In genomic region chr1:91282695-91283420, GRCh38 we compare ENCODE assay signal across 8 cellular contexts.
DNase-seq lines count a peak whose midpoint lies in the region; ATAC-seq, FAIRE-seq and TF ChIP-seq lines count a peak whose summit lies in the region.

No MANE protein-coding gene starts in this region.

- H3K4me1 Mint-ChIP-seq in HFFc6 (ENCODE audit: low read depth) (peaks cover 6% of the 10 kb centered on the region; the same call in 1 of the 2 replicates), memory B cell (no peaks in the 10 kb centered on the region)

- ATAC-seq in memory B cell (ENCODE audit: low read depth) (no peak), HG03571 (IDR thresholded peaks at IDR 0.05; ENCODE audit: unreplicated experiment) (no peak)

- peaks cover 1% of the 10 kb centered on the region; the same call in 1 of the 2 replicates for H3K27me3 Mint-ChIP-seq in HFFc6 (ENCODE audit: insufficient read depth)
- H3K27me3 Mint-ChIP-seq in memory B cell, result peaks cover 5% of the 10 kb centered on the region

- TF ChIP-seq EP300 in H1 (IDR thresholded peaks at IDR 0.05; ENCODE audit: borderline replicate concordance in 1 of 2, low read depth in 2 of 2, low read length in 2 of 2), result 0 out of 3 replicates have a peak, but pooled peaks of 1 of the 2 experiments have one; percentile 5

- H3K4me2 ChIP-seq in H1 (ENCODE audit: insufficient read depth in 1 of 2, low read depth in 2 of 2, low read length in 2 of 2), result no peak overlapping the region

- H3K36me3 Mint-ChIP-seq in HFFc6 (ENCODE audit: low read depth) (no peaks in the 10 kb centered on the region), memory B cell (no peaks in the 10 kb centered on the region)

- CTCF ChIA-PET in H1 (lab: Charles Lee; ENCODE audit: partially characterized antibody), result interaction anchor here (0.6 to 7.6 kb wide), 42 partner anchors 10 to 1363 kb away, joined by 3 to 230 read pairs (median 4); partner anchors contain the start of gene HFM1

- H2AK5ac ChIP-seq in H1 (ENCODE audit: low read depth, low read length), result no peak overlapping the region

- no peak overlapping the region for H3K14ac ChIP-seq in H1 (ENCODE audit: insufficient read length)

- H3K4me3 ChIP-seq in WI38 (ENCODE audit: low read depth, low read length) (no peak overlapping the region), H1 (ENCODE audit: extremely low read depth in 1 of 4, insufficient read depth in 2 of 4, low read depth in 3 of 4, low read length in 4 of 4) (no peak overlapping the region)

- H3K18ac ChIP-seq in H1 (ENCODE audit: extremely low read depth, low read length), result no peak overlapping the region

- DNase-seq in GDM1 (lab: John Stamatoyannopoulos, UW), result peak; percentile 14
- peak; percentile 66 for DNase-seq in HFFc6
- peak; percentile 46 for DNase-seq in NCI-H2171 treated with DMSO at 0.1 percent for 48 hours (lab: John Stamatoyannopoulos, UW)
- DNase-seq in H1 (ENCODE audit: low read depth in 1 of 2, low spot score in 2 of 2), result peak; percentile 49 to 59
- peak; percentile 24 to 25 for DNase-seq in memory B cell (ENCODE audit: low spot score in 2 of 2)
- DNase-seq in stimulated activated CD8-positive, alpha-beta memory T cell treated with anti-CD3 and anti-CD28 coated beads, Interleukin-7, amount 100 ng/mL, for 24 hours (ENCODE audit: low read depth), result peak; percentile 1

- peak; percentile 90 for TF ChIP-seq CTCF in HFFc6 (IDR thresholded peaks at IDR 0.05)
- TF ChIP-seq CTCF in WI38 (IDR thresholded peaks at IDR 0.05; ENCODE audit: low read depth, low read length), result peak; percentile 65
- peak in 2 of 3 experiments; percentile 78 to 92; a peak in 3 of 4 replicates for TF ChIP-seq CTCF in H1 (IDR thresholded peaks at IDR 0.05; ENCODE audit: control extremely low read depth in 1 of 3, insufficient read depth in 1 of 3, low read depth in 1 of 3, low read length in 3 of 3)

- no peak overlapping the region for H4K8ac ChIP-seq in H1 (ENCODE audit: extremely low read depth, insufficient read depth, low read length)

- H2BK120ac ChIP-seq in H1 (replicated peaks; ENCODE audit: low read depth, low read length), result no peak overlapping the region

- H3K4ac ChIP-seq in H1 (replicated peaks; ENCODE audit: insufficient read length, low read depth, low read length), result no peak overlapping the region

- peaks cover 2 to 5% of the 10 kb centered on the region in 2 experiments; a peak in 1 of 4 replicates for H3K9me3 ChIP-seq in H1 (ENCODE audit: insufficient read depth in 2 of 2, low read depth in 1 of 2, low read length in 1 of 2)

- H3K9ac ChIP-seq in H1 (replicated peaks in 1 of 4; ENCODE audit: extremely low read depth in 1 of 4, low read depth in 3 of 4, low read length in 3 of 4), result no peak overlapping the region

- peak; percentile 94 for FAIRE-seq in H1 (lab: Jason Lieb, UNC)

- TF ChIP-seq POLR2A in H1 (IDR thresholded peaks at IDR 0.05; ENCODE audit: control extremely low read depth in 1 of 2, low read depth in 2 of 2, low read length in 2 of 2), result no peak

- H2BK15ac ChIP-seq in H1 (ENCODE audit: low read length), result no peak overlapping the region

- H3K4me1 ChIP-seq in H1 (replicated peaks in 1 of 4; ENCODE audit: control insufficient read depth in 3 of 4, insufficient read depth in 4 of 4, low read length in 3 of 4), result no peaks in the 10 kb centered on the region

- POLR2A ChIA-PET in H1 (lab: Charles Lee; ENCODE audit: partially characterized antibody), result interaction anchor here (0.7 to 2.7 kb wide), 3 partner anchors 219 to 1549 kb away, joined by 3 to 10 read pairs (median 3); partner anchors contain the start of gene RPL5

- no peak overlapping the region for H2BK5ac ChIP-seq in H1 (ENCODE audit: low read depth, low read length)

- H3K9me3 Mint-ChIP-seq in HFFc6, result no peaks in the 10 kb centered on the region
- no peaks in the 10 kb centered on the region for H3K9me3 Mint-ChIP-seq in memory B cell

- no peaks in the 10 kb centered on the region for H3K79me2 ChIP-seq in H1 (ENCODE audit: control insufficient read depth in 1 of 2, insufficient read depth in 2 of 2, low read length in 2 of 2)

- H3K36me3 ChIP-seq in H1 (ENCODE audit: control insufficient read depth in 2 of 4, insufficient read depth in 4 of 4, low read length in 3 of 4), result no peaks in the 10 kb centered on the region

- peak overlapping the region; percentile 31; the same call in 1 of the 2 replicates for H3K4me3 Mint-ChIP-seq in HFFc6
- peak overlapping the region; percentile 35 for H3K4me3 Mint-ChIP-seq in memory B cell

- no peak overlapping the region for H2BK20ac ChIP-seq in H1 (ENCODE audit: low read length)

- 59% methylated on average over 6 of the region's 6 CpGs; no CpG with 5 or more reads in 1 of the 2 experiments for WGBS in H1 (ENCODE audit: extremely low coverage in 1 of 2, insufficient coverage in 1 of 2, insufficient read length in 1 of 2, insufficient replicate concordance in 2 of 2, low coverage in 1 of 2, low lambda C conversion rate in 2 of 2, missing lambda C conversion rate in 1 of 2), 2 experiments

- no peak overlapping the region for H2AFZ ChIP-seq in H1 (ENCODE audit: low read length)

- H3K79me1 ChIP-seq in H1 (ENCODE audit: low read depth, low read length), result no peaks in the 10 kb centered on the region

- H4K91ac ChIP-seq in H1 (replicated peaks; ENCODE audit: insufficient read length, low read length), result no peak overlapping the region

- no peak overlapping the region for H2BK12ac ChIP-seq in H1 (ENCODE audit: low read depth, low read length)

- H3K56ac ChIP-seq in H1 (replicated peaks; ENCODE audit: insufficient read length, low read depth, low read length), result no peak overlapping the region

- H4K5ac ChIP-seq in H1 (ENCODE audit: insufficient read length, low read depth, low read length), result no peak overlapping the region

- H3K27ac Mint-ChIP-seq in HFFc6 (peak overlapping the region; percentile 64), memory B cell (no peak overlapping the region)

- TF ChIP-seq RAD21 in H1 (IDR thresholded peaks at IDR 0.05 in 1 of 2, conservative IDR thresholded peaks at IDR 0.05 in 1 of 2; ENCODE audit: low read depth in 2 of 2, low read length in 2 of 2), result peak; percentile 93 to 94

- no peaks in the 10 kb centered on the region for H3K27me3 ChIP-seq in H1 (replicated peaks in 1 of 4; ENCODE audit: control insufficient read depth in 3 of 4, extremely low read depth in 1 of 4, insufficient read depth in 3 of 4, low read length in 3 of 4)

- H3K23me2 ChIP-seq in H1 (ENCODE audit: low read depth, low read length), result no peaks in the 10 kb centered on the region

- H3K27ac ChIP-seq in H1 (ENCODE audit: low read depth, low read length), result no peak overlapping the region

- no peaks in the 10 kb centered on the region for H4K20me1 ChIP-seq in H1 (replicated peaks in 1 of 2; ENCODE audit: control insufficient read depth in 1 of 2, insufficient read depth in 2 of 2, low read length in 2 of 2)

- no peak overlapping the region for H3K23ac ChIP-seq in H1 (ENCODE audit: insufficient read length)

TF ChIP-seq in H1, 55 proteins besides CTCF, POLR2A, EP300 and RAD21:
- TF ChIP-seq HDAC2 (IDR thresholded peaks at IDR 0.05; ENCODE audit: borderline replicate concordance in 1 of 2, low read depth in 2 of 2, low read length in 2 of 2) (no peak), KDM4A (IDR thresholded peaks at IDR 0.05; ENCODE audit: low read depth, low read length, severe bottlenecking) (no peak), BACH1 (IDR thresholded peaks at IDR 0.05; ENCODE audit: low read length) (peak; percentile 100), TEAD4 (IDR thresholded peaks at IDR 0.05; ENCODE audit: low read depth, low read length) (peak; percentile 41; the same call in 1 of the 2 replicates), CHD2 (IDR thresholded peaks at IDR 0.05; ENCODE audit: low read length) (no peak), CTBP2 (IDR thresholded peaks at IDR 0.05; ENCODE audit: borderline replicate concordance, insufficient read depth, insufficient read length, low read length) (no peak), YY1 (IDR thresholded peaks at IDR 0.05; ENCODE audit: low read depth, low read length) (0 out of 2 replicates have a peak, but pooled peaks have one; percentile 20), RNF2 (IDR thresholded peaks at IDR 0.05; ENCODE audit: borderline replicate concordance, low read depth, low read length, missing control alignments, poor library complexity, severe bottlenecking) (no peak), MAFK (IDR thresholded peaks at IDR 0.05; ENCODE audit: low read depth, low read length) (peak; percentile 97)

Comparison
In these comparisons a context has a peak if more than half of its experiments do, and no peak if none do; other contexts are left out.
1. DNase-seq: peak in every context shown above with its lines; median percentile 66 in HFFc6; 54 in H1; 46 in NCI-H2171 treated with DMSO at 0.1 percent for 48 hours; 24 in memory B cell; 14 in GDM1; 1 in stimulated activated CD8-positive, alpha-beta memory T cell treated with anti-CD3 and anti-CD28 coated beads, Interleukin-7, amount 100 ng/mL, for 24 hours.